Comparison of ENCODE assay signal across 18 cellular contexts in the genomic region with DNA sequence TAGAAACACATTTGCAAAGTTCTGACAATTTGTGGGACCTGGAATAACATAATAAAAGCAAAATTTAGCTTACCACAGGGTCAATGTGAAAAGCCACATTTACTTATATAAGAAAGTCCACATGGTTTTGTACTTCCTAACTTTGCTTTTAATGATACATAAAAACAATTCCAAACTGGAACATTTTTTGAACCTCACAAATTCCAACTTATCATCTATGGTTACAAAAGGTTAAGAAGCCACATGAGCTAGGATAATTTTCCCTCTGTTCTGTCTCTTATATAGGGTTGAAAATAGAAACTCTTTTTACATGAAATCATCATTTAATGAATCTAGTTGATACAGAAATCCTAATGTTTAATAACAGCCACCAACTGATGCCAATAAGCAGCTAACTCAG. TPM values are rescaled to one million over a fixed set of nuclear protein-coding genes. Genes with fewer than 3 reads are reported as not detected.
DNase-seq lines count a peak whose midpoint lies in the region; TF ChIP-seq lines count a peak whose summit lies in the region.
"Had no signal": no experiment of that assay in that cellular context is flagged by ENCODE, and none has a peak within 500 bp of the region (broad histone marks: within the 10 kb centered on the region; RNA-seq: fewer than 3 reads in every experiment).

No MANE protein-coding gene starts in this region.

- in situ Hi-C loops in GM13976 (cut with MboI; ENCODE audit: low sequenced_read_pairs, unreplicated experiment) = no loop called here

- H3K36me3 ChIP-seq in ACC112 (ENCODE audit: insufficient read depth, low read length) = no peaks in the 10 kb centered on the region
- H3K36me3 ChIP-seq in neural cell (ENCODE audit: insufficient read depth, low read length) = no peaks in the 10 kb centered on the region
- H3K36me3 ChIP-seq in H7 (replicated peaks; ENCODE audit: control insufficient read depth, insufficient read depth, low read length) = no peaks in the 10 kb centered on the region
- H3K36me3 ChIP-seq: BE2C had no signal

- H3K4me3 ChIP-seq in ACC112 (ENCODE audit: low read depth, low read length) (no peak overlapping the region), neural cell (ENCODE audit: low read length) (peak overlapping the region; percentile 38), H7 (ENCODE audit: insufficient read depth, low read depth, low read length) (no peak overlapping the region)

- peaks cover 3% of the 10 kb centered on the region for H3F3A ChIP-seq in neural cell (ENCODE audit: insufficient read depth, low read length, poor library complexity, severe bottlenecking)

- peaks cover 34% of the 10 kb centered on the region for H3K4me1 ChIP-seq in ACC112 (ENCODE audit: control insufficient read depth, insufficient read depth, low read length, unreplicated experiment)
- H3K4me1 ChIP-seq: Caco-2 had no signal

- TF ChIP-seq RAD21 in neural cell (conservative IDR thresholded peaks at IDR 0.05) = no peak

- no peaks in the 10 kb centered on the region for H4K20me1 ChIP-seq in neural cell (ENCODE audit: insufficient read depth)

- no peak for TF ChIP-seq EP300 in neural cell (conservative IDR thresholded peaks at IDR 0.05; ENCODE audit: poor library complexity, severe bottlenecking)

- peak overlapping the region; percentile 40 for H3K4me2 ChIP-seq in neural cell (ENCODE audit: low read length)

- DNase-seq in fibroblast of gingiva (ENCODE audit: low read depth) (peak; percentile 17), H7 (no peak), NCI-H1092 (lab: John Stamatoyannopoulos, UW) (no peak), GM13976 (ENCODE audit: low spot score) (no peak)
- DNase-seq in stimulated activated CD4-positive, alpha-beta T cell treated with anti-CD3 and anti-CD28 coated beads, Interleukin-4, amount 100 ng/mL, for 24 hours = no peak
- DNase-seq: ACHN; BE2C; C1 segment of cervical spinal cord; Caco-2; CD4-positive, CD25-positive, alpha-beta regulatory T cell; CD8-positive, alpha-beta memory T cell; GOT3; H9; IMR-90 had no signal

- TF ChIP-seq CTCF in VCaP (conservative IDR thresholded peaks at IDR 0.05) (no peak), neural cell (IDR thresholded peaks at IDR 0.05; ENCODE audit: poor library complexity, severe bottlenecking) (no peak), GM13976 (IDR thresholded peaks at IDR 0.05; ENCODE audit: borderline replicate concordance, control extremely low read depth, extremely low read depth, insufficient read depth, missing control alignments) (no peak)

- H2AFZ ChIP-seq in ACC112 (ENCODE audit: low read length, unreplicated experiment) (peak overlapping the region; percentile 5), neural cell (ENCODE audit: low read depth, low read length) (no peak overlapping the region)

- no peaks in the 10 kb centered on the region for H3K9me2 ChIP-seq in neural cell (ENCODE audit: insufficient read depth, low read length)

- H3K9ac ChIP-seq in neural cell (ENCODE audit: low read length) = peak overlapping the region; percentile 51

- peak overlapping the region; percentile 79 for H3K27ac ChIP-seq in ACC112 (ENCODE audit: low read depth, low read length)
- H3K27ac ChIP-seq in VCaP = peak overlapping the region; percentile 22; the same call in 1 of the 2 replicates
- peak overlapping the region; percentile 93 for H3K27ac ChIP-seq in neural cell (ENCODE audit: low read length)

- H3K27me3 ChIP-seq in ACC112 (ENCODE audit: insufficient read depth, low read length) = no peaks in the 10 kb centered on the region
- no peaks in the 10 kb centered on the region for H3K27me3 ChIP-seq in neural cell (ENCODE audit: insufficient read depth, low read depth, low read length)
- no peaks in the 10 kb centered on the region for H3K27me3 ChIP-seq in H7 (ENCODE audit: control insufficient read depth, insufficient read depth, low read length)
- H3K27me3 ChIP-seq: BE2C had no signal

- no peaks in the 10 kb centered on the region for H3K9me3 ChIP-seq in neural cell (ENCODE audit: low read length)
- H3K9me3 ChIP-seq: BE2C, Caco-2 had no signal

- H3K79me2 ChIP-seq in ACC112 (ENCODE audit: control insufficient read depth, insufficient read depth, low read length, unreplicated experiment) = no peaks in the 10 kb centered on the region
- H3K79me2 ChIP-seq in neural cell (replicated peaks; ENCODE audit: insufficient read depth, low read length) = no peaks in the 10 kb centered on the region

TF ChIP-seq in neural cell, 6 proteins besides CTCF, POLR2A, EP300 and RAD21:
- TF ChIP-seq, protein P1, sequence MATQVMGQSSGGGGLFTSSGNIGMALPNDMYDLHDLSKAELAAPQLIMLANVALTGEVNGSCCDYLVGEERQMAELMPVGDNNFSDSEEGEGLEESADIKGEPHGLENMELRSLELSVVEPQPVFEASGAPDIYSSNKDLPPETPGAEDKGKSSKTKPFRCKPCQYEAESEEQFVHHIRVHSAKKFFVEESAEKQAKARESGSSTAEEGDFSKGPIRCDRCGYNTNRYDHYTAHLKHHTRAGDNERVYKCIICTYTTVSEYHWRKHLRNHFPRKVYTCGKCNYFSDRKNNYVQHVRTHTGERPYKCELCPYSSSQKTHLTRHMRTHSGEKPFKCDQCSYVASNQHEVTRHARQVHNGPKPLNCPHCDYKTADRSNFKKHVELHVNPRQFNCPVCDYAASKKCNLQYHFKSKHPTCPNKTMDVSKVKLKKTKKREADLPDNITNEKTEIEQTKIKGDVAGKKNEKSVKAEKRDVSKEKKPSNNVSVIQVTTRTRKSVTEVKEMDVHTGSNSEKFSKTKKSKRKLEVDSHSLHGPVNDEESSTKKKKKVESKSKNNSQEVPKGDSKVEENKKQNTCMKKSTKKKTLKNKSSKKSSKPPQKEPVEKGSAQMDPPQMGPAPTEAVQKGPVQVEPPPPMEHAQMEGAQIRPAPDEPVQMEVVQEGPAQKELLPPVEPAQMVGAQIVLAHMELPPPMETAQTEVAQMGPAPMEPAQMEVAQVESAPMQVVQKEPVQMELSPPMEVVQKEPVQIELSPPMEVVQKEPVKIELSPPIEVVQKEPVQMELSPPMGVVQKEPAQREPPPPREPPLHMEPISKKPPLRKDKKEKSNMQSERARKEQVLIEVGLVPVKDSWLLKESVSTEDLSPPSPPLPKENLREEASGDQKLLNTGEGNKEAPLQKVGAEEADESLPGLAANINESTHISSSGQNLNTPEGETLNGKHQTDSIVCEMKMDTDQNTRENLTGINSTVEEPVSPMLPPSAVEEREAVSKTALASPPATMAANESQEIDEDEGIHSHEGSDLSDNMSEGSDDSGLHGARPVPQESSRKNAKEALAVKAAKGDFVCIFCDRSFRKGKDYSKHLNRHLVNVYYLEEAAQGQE (IDR thresholded peaks at IDR 0.05; ENCODE audit: borderline replicate concordance) = no peak
- TF ChIP-seq MXI1 (conservative IDR thresholded peaks at IDR 0.05; ENCODE audit: poor library complexity, severe bottlenecking) (no peak), EZH2 (IDR thresholded peaks at IDR 0.05; ENCODE audit: borderline replicate concordance, insufficient read depth, low read length, poor library complexity, severe bottlenecking) (no peak), SMC3 (conservative IDR thresholded peaks at IDR 0.05; ENCODE audit: poor library complexity) (no peak), POLR2AphosphoS5 (IDR thresholded peaks at IDR 0.05) (no peak), TAF1 (IDR thresholded peaks at IDR 0.05; ENCODE audit: low read depth) (no peak)

RNA-seq across cellular contexts. Expression of a gene that starts 8.9 kb away (rescaled TPM):
- polyA plus RNA-seq in neural cell = 0.70 and 0.87 TPM in 2 replicates
- polyA minus RNA-seq in neural cell = 0.49 and 1.2 TPM in 2 replicates
- total RNA-seq in H7 (2014; rRNA removed; shearing (Covaris generic)) = not detected in 2 replicates
- total RNA-seq: A172; Caco-2; CD4-positive, CD25-positive, alpha-beta regulatory T cell; CD8-positive, alpha-beta memory T cell; H9; IMR-90 had no signal
- polyA plus RNA-seq: CD4-positive, CD25-positive, alpha-beta regulatory T cell; CD8-positive, alpha-beta memory T cell; IMR-90 had no signal

Comparison
In these comparisons a context has a peak if more than half of its experiments do, and no peak if none do; other contexts are left out.
1. H3K27ac ChIP-seq: peak in every context shown above with its lines; median percentile 93 in neural cell; 79 in ACC112; 22 in VCaP.